In the genomic region with DNA sequence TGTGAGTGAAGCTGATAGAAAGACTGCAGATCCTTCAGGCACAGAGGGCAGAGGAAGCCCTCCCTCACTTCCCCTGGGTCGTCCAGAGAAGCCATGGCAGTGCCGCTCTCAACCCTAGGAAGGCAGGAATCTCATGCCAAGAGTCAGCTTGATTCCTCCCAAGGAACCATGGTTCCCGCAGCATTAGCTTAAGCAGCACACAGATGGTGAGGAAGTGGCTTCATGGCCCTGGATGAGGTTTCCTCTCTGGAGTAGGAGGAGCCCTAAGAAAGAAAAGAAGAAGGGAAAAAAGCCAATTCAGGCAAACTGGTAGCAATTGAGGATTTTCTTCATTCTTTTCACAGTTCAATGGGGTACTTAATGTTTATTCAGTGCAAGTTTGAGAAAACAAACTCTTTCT, we compare ENCODE assay signal across 1 cellular context.
TF ChIP-seq lines count a peak whose summit lies in the region.

No MANE protein-coding gene starts in this region.

TF ChIP-seq in IMR-90, 13 proteins besides CTCF, POLR2A, EP300 and RAD21:
- TF ChIP-seq MAZ (IDR thresholded peaks at IDR 0.05; ENCODE audit: borderline replicate concordance, low read depth, low read length): no peak
- TF ChIP-seq SMC3 (IDR thresholded peaks at IDR 0.05; ENCODE audit: low read depth, low read length): no peak
- TF ChIP-seq NFE2L2 (IDR thresholded peaks at IDR 0.05; ENCODE audit: low read depth, low read length): no peak
- no peak for TF ChIP-seq CHD1 (IDR thresholded peaks at IDR 0.05; ENCODE audit: low read depth, low read length)
- no peak for TF ChIP-seq FOS (IDR thresholded peaks at IDR 0.05; ENCODE audit: low read depth, low read length)
- TF ChIP-seq MAFK (IDR thresholded peaks at IDR 0.05; ENCODE audit: low read depth, low read length): no peak
- no peak for TF ChIP-seq RFX5 (IDR thresholded peaks at IDR 0.05; ENCODE audit: low read depth, low read length)
